Comparison of ENCODE assay signal across 19 cellular contexts in the genomic region with DNA sequence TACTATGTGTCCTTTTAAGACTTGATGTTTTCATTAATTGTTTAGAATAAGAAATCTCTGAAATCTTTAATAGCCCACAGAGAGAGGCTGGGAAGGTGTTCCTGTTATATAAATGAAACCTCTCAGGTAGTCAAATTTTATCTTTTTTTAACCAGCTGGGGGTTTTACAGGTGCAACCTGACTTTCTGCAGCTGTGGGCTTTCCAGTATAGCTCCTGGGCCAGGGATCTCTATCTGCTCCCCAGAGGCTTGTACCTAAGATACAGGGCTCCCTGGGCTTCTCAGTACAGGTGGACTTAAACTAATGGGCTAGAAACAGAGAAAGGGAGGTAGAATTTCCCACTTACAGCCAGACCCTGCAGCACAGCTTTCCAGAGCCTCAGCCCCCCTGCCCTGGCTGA. TPM values are rescaled to one million over a fixed set of nuclear protein-coding genes. Genes with fewer than 3 reads are reported as not detected.
A peak's percentile ranks its signal among the peaks of the same experiment; 100 is the strongest.
DNase-seq lines count a peak whose midpoint lies in the region; ATAC-seq, FAIRE-seq and TF ChIP-seq lines count a peak whose summit lies in the region.
"Had no signal": no experiment of that assay in that cellular context is flagged by ENCODE, and none has a peak within 500 bp of the region (broad histone marks: within the 10 kb centered on the region; RNA-seq: fewer than 3 reads in every experiment).

No MANE protein-coding gene starts in this region.

- H3K4me3 ChIP-seq in DOHH2 (ENCODE audit: low read length): peak overlapping the region; percentile 2; the same call in 1 of the 2 replicates
- no peak overlapping the region for H3K4me3 ChIP-seq in MM.1S (ENCODE audit: low read length)
- H3K4me3 ChIP-seq in mucosa of descending colon: no peak overlapping the region
- H3K4me3 ChIP-seq in transverse colon: no peak overlapping the region
- H3K4me3 ChIP-seq: BLaER1 had no signal

- H3K4me1 ChIP-seq in DOHH2 (ENCODE audit: control insufficient read depth, low read length): peaks cover 17% of the 10 kb centered on the region
- H3K4me1 ChIP-seq in MM.1S (ENCODE audit: low read length): peaks cover 15% of the 10 kb centered on the region
- no peaks in the 10 kb centered on the region for H3K4me1 ChIP-seq in mucosa of descending colon (ENCODE audit: low read depth)
- peaks cover 0 to 2% (median 0%) of the 10 kb centered on the region in 4 donors for H3K4me1 ChIP-seq in transverse colon
- H3K4me1 ChIP-seq: BLaER1 had no signal

- H3K9me3 ChIP-seq in DOHH2 (ENCODE audit: control insufficient read depth, insufficient read depth, low read length): no peaks in the 10 kb centered on the region
- no peaks in the 10 kb centered on the region for H3K9me3 ChIP-seq in MM.1S (replicated peaks; ENCODE audit: insufficient read depth, low read length)
- no peaks in the 10 kb centered on the region for H3K9me3 ChIP-seq in mucosa of descending colon
- no peaks in the 10 kb centered on the region for H3K9me3 ChIP-seq in transverse colon

- peak overlapping the region; percentile 54 for H2AFZ ChIP-seq in MM.1S (ENCODE audit: low read length)

- H3K9ac ChIP-seq in MM.1S (ENCODE audit: low read length): peak overlapping the region; percentile 26; the same call in 1 of the 2 replicates
- H3K9ac ChIP-seq: BLaER1 had no signal

- in situ Hi-C loops in transverse colon (cut with MboI; ENCODE audit: low pct_ligation_motif_present in 1 of 4, low pct_unique_long_range_greater_than_20kb in 1 of 4, low sequenced_read_pairs in 3 of 4): no loop called here

- ATAC-seq in mucosa of descending colon: peak; percentile 25

- H4K20me1 ChIP-seq in DOHH2 (ENCODE audit: control insufficient read depth, insufficient read depth, low read depth, low read length): no peaks in the 10 kb centered on the region
- no peaks in the 10 kb centered on the region for H4K20me1 ChIP-seq in MM.1S (ENCODE audit: insufficient read depth, low read length)
- H4K20me1 ChIP-seq: BLaER1 had no signal

- H3K36me3 ChIP-seq in DOHH2 (ENCODE audit: control insufficient read depth, low read length) (no peaks in the 10 kb centered on the region), MM.1S (replicated peaks; ENCODE audit: insufficient read depth, low read length) (no peaks in the 10 kb centered on the region), mucosa of descending colon (ENCODE audit: low read depth) (no peaks in the 10 kb centered on the region), transverse colon (no peaks in the 10 kb centered on the region)
- H3K36me3 ChIP-seq: BLaER1 had no signal

- no peak for TF ChIP-seq EP300 in transverse colon (IDR thresholded peaks at IDR 0.05; ENCODE audit: low read depth)

- H3K27ac ChIP-seq in DOHH2 (ENCODE audit: low read depth, low read length): no peak overlapping the region; the same call in 1 of the 2 replicates
- H3K27ac ChIP-seq in MM.1S (ENCODE audit: low read length): peak overlapping the region; percentile 78
- H3K27ac ChIP-seq in transverse colon: peak overlapping the region in 1 of 4 donors; percentile 48
- H3K27ac ChIP-seq: BLaER1 had no signal

- H3K9me2 ChIP-seq in DOHH2 (replicated peaks; ENCODE audit: control insufficient read depth, low read length): no peaks in the 10 kb centered on the region
- H3K9me2 ChIP-seq in MM.1S (replicated peaks; ENCODE audit: insufficient read depth, low read length): no peaks in the 10 kb centered on the region

- no peak for TF ChIP-seq POLR2A in transverse colon (IDR thresholded peaks at IDR 0.05)

- TF ChIP-seq CTCF in DOHH2 (IDR thresholded peaks at IDR 0.05; ENCODE audit: low read depth, low read length, poor library complexity, severe bottlenecking) (no peak), MM.1S (IDR thresholded peaks at IDR 0.05; ENCODE audit: low read length) (no peak), mucosa of descending colon (IDR thresholded peaks at IDR 0.05) (no peak), transverse colon (IDR thresholded peaks at IDR 0.05) (no peak), D721Med (IDR thresholded peaks at IDR 0.05; ENCODE audit: insufficient read depth, missing control alignments) (no peak)

- H3K27me3 ChIP-seq in DOHH2 (ENCODE audit: control insufficient read depth, low read length) (no peaks in the 10 kb centered on the region), MM.1S (replicated peaks; ENCODE audit: insufficient read depth, low read length) (no peaks in the 10 kb centered on the region), transverse colon (no peaks in the 10 kb centered on the region)
- H3K27me3 ChIP-seq: BLaER1 had no signal

- FAIRE-seq in D721Med (lab: Jason Lieb, UNC): no peak
- FAIRE-seq: H1, HTR-8/SVneo had no signal

- H3K4me2 ChIP-seq in DOHH2 (ENCODE audit: low read length): peak overlapping the region; percentile 48
- H3K4me2 ChIP-seq in MM.1S (ENCODE audit: low read depth, low read length): peak overlapping the region; percentile 49; the same call in 1 of the 2 replicates
- H3K4me2 ChIP-seq: BLaER1 had no signal

- intact Hi-C loops in mucosa of descending colon (cut with DNase I, micrococcal nuclease): no loop called here
- intact Hi-C loops in transverse colon (cut with DNase I; ENCODE audit: low total_unique reads): no loop called here

- DNase-seq in MM.1S (peak; percentile 65), mucosa of descending colon (no peak), transverse colon (peak; percentile 25), kidney tubule cell (ENCODE audit: low spot score) (no peak), D721Med (ENCODE audit: insufficient read length, low spot score) (no peak), EL (no peak)
- DNase-seq: 8988T; CD4-positive, alpha-beta memory T cell; DMS 273 treated with DMSO at 0.1 percent for 48 hours; DMS53; DND-41; GDM1; H9; IMR-90 had no signal

- H3K79me2 ChIP-seq in DOHH2 (ENCODE audit: control insufficient read depth, low read length) (no peaks in the 10 kb centered on the region), MM.1S (ENCODE audit: low read length) (no peaks in the 10 kb centered on the region)

- H3F3A ChIP-seq in DOHH2 (ENCODE audit: control insufficient read depth, insufficient read depth) (no peaks in the 10 kb centered on the region), MM.1S (ENCODE audit: insufficient read depth, low read length) (peaks cover 8% of the 10 kb centered on the region; the same call in 1 of the 2 replicates)

RNA-seq across cellular contexts. Expression of a gene that starts 49.4 kb away (rescaled TPM):
- 1,000 to 10,000 TPM in 2 of 3 donors, 100 to 1,000 TPM in 1; 965 to 2,616 (median 1,478) TPM for total RNA-seq in mucosa of descending colon
- total RNA-seq in transverse colon: 1,000 to 10,000 TPM in 3 of 4 donors, 100 to 1,000 TPM in 1; 200 to 1,614 (median 1,271) TPM

RNA-seq across cellular contexts. Expression of a gene that starts 52.0 kb away (rescaled TPM):
- 1 to 10 TPM; 2.1 to 5.8 (median 3.4) TPM for total RNA-seq in mucosa of descending colon
- 100 to 1,000 TPM in 1 of 4 donors, 10 to 100 TPM in 3; 11.5 to 434 (median 29.2) TPM for total RNA-seq in transverse colon
- total RNA-seq: A673; CD4-positive, alpha-beta memory T cell; IMR-90 had no signal

Comparison
In these comparisons a context has a peak if more than half of its experiments do, and no peak if none do; other contexts are left out.
1. DNase-seq: peak in MM.1S (single experiment) and transverse colon (single experiment); none in mucosa of descending colon (0 of 3), kidney tubule cell (single experiment), D721Med (single experiment) and EL (single experiment).